ENCODE assay signal across 9 cellular contexts in the genomic region with DNA sequence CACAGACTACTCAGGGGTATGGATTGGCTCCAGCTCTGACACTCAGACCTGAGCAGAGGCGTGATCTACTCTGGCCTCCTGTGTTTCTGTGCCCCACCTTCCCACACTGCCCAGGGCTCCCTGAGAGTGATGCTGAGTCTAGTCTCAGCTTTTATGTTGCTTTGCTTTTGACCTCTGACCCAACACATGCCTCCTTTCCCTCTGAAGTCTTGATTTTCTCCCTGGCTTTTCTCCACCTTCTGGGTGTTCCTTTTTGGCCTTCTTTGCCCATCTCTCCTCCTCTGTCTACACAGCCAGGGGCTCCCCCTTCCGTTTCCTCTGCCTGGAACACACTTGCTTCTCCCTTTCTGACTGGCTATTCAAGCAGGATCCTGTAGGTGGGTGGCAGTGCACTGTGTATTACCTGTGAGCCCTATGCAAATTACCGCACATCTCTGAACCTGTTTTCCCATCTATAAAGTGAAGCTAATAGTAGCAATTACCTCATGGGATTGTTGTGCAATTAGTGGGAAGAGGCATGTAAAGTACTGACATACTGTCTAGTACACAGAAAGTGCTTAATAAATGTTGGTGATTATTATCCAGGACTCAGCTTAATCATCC. TPM values are rescaled to one million over a fixed set of nuclear protein-coding genes. Genes with fewer than 3 reads are reported as not detected.
A peak's percentile ranks its signal among the peaks of the same experiment; 100 is the strongest.
DNase-seq lines count a peak whose midpoint lies in the region; ATAC-seq and TF ChIP-seq lines count a peak whose summit lies in the region.
"Had no signal": no experiment of that assay in that cellular context is flagged by ENCODE, and none has a peak within 500 bp of the region (broad histone marks: within the 10 kb centered on the region; RNA-seq: fewer than 3 reads in every experiment).

No MANE protein-coding gene starts in this region.

- DNase-seq in GM23248 = peak; percentile 34
- no peak for DNase-seq in RWPE1 (ENCODE audit: low spot score)
- DNase-seq in esophagus muscularis mucosa (ENCODE audit: extremely low spot score) = no peak
- DNase-seq in smooth muscle cell (lab: John Stamatoyannopoulos, UW; ENCODE audit: unreplicated experiment) = no peak
- DNase-seq in AG08395 (ENCODE audit: low spot score) = no peak
- DNase-seq in BE2C = no peak

- H3K27me3 ChIP-seq in GM23248 (replicated peaks; ENCODE audit: insufficient read depth) (no peaks in the 10 kb centered on the region), esophagus muscularis mucosa (no peaks in the 10 kb centered on the region), smooth muscle cell (ENCODE audit: low read depth) (no peaks in the 10 kb centered on the region), BE2C (no peaks in the 10 kb centered on the region)

- H3K4me1 ChIP-seq in GM23248 (ENCODE audit: insufficient read depth) = peaks cover 13% of the 10 kb centered on the region
- H3K4me1 ChIP-seq in esophagus muscularis mucosa = peaks cover 27 to 37% (median 35%) of the 10 kb centered on the region in 4 donors
- H3K4me1 ChIP-seq in smooth muscle cell (ENCODE audit: low read depth) = peaks cover 9% of the 10 kb centered on the region
- H3K4me1 ChIP-seq in BE2C = peaks cover 11% of the 10 kb centered on the region

- no peak overlapping the region for H3K4me2 ChIP-seq in GM23248 (ENCODE audit: unreplicated experiment)
- peak overlapping the region; percentile 38 for H3K4me2 ChIP-seq in smooth muscle cell

- in situ Hi-C loops in GM23248 (cut with MboI) = loop anchor here (5.0 to 10.0 kb wide), 2 partner anchors 36 to 129 kb away; no protein-coding TSS in a partner anchor

- intact Hi-C loops in esophagus muscularis mucosa (cut with DNase I) = loop anchor here (1.0 to 5.0 kb wide), 2 partner anchors 34 to 116 kb away; a partner anchor contains a TSS

- TF ChIP-seq POLR2A in esophagus muscularis mucosa (IDR thresholded peaks at IDR 0.05; ENCODE audit: low read depth) = no peak

- H3K9me3 ChIP-seq in GM23248 (ENCODE audit: low read depth) (no peaks in the 10 kb centered on the region), esophagus muscularis mucosa (no peaks in the 10 kb centered on the region), smooth muscle cell (replicated peaks; ENCODE audit: low read depth) (no peaks in the 10 kb centered on the region), BE2C (no peaks in the 10 kb centered on the region)

- 78 to 94% methylated on average over 3 of the region's 3 CpGs for WGBS in GM23248 (ENCODE audit: low coverage in 1 of 2, low lambda C conversion rate in 2 of 2, missing lambda C conversion rate in 2 of 2), 2 experiments
- WGBS in esophagus muscularis mucosa = 66% methylated on average over 3 of the region's 3 CpGs
- 87% methylated on average over 3 of the region's 3 CpGs for WGBS in smooth muscle cell (ENCODE audit: low lambda C conversion rate)

- ATAC-seq in GM18519 (IDR thresholded peaks at IDR 0.05; ENCODE audit: low FRiP score, unreplicated experiment) (no peak), HG02571 (IDR thresholded peaks at IDR 0.05; ENCODE audit: unreplicated experiment) (no peak)

- H3K79me2 ChIP-seq in GM23248 (ENCODE audit: insufficient read depth) (peaks cover 14% of the 10 kb centered on the region; the same call in 1 of the 2 replicates), smooth muscle cell (ENCODE audit: low read depth) (peaks cover 53% of the 10 kb centered on the region)

- H3F3A ChIP-seq in GM23248 (ENCODE audit: insufficient read depth) = peaks cover 7% of the 10 kb centered on the region; the same call in 1 of the 2 replicates
- peaks cover 12% of the 10 kb centered on the region for H3F3A ChIP-seq in smooth muscle cell (ENCODE audit: low read depth)

- POLR2A ChIA-PET in RWPE1 (lab: Yijun Ruan, JAX; ENCODE audit: low non-redundant PET) = interaction anchor here (0.6 kb wide), 1 partner anchor 31 kb away, joined by 7 read pairs; no protein-coding TSS in a partner anchor

- H3K9me2 ChIP-seq in GM23248 (ENCODE audit: insufficient read depth) = no peaks in the 10 kb centered on the region

- TF ChIP-seq EP300 in esophagus muscularis mucosa (IDR thresholded peaks at IDR 0.05) = no peak

- TF ChIP-seq CTCF in RWPE1 (conservative IDR thresholded peaks at IDR 0.05; ENCODE audit: low read depth) = no peak
- TF ChIP-seq CTCF in esophagus muscularis mucosa (IDR thresholded peaks at IDR 0.05) = no peak
- no peak for TF ChIP-seq CTCF in smooth muscle cell (IDR thresholded peaks at IDR 0.05; ENCODE audit: borderline replicate concordance, insufficient read depth, poor library complexity, severe bottlenecking)
- no peak for TF ChIP-seq CTCF in BE2C (IDR thresholded peaks at IDR 0.05; ENCODE audit: low read depth, low read length)

- H3K36me3 ChIP-seq in GM23248 (ENCODE audit: low read depth) = no peaks in the 10 kb centered on the region
- H3K36me3 ChIP-seq in esophagus muscularis mucosa = no peaks in the 10 kb centered on the region
- no peaks in the 10 kb centered on the region for H3K36me3 ChIP-seq in smooth muscle cell (ENCODE audit: low read depth)
- peaks cover 6% of the 10 kb centered on the region for H3K36me3 ChIP-seq in BE2C

- H3K27ac ChIP-seq in GM23248 (peak overlapping the region; percentile 82), RWPE1 (peak overlapping the region; percentile 77), esophagus muscularis mucosa (replicated peaks in 1 of 4) (peak overlapping the region; percentile 78 to 86 (median 84)), smooth muscle cell (ENCODE audit: low read depth) (peak overlapping the region; percentile 96)

- H3K4me3 ChIP-seq in GM23248 = no peak overlapping the region
- no peak overlapping the region for H3K4me3 ChIP-seq in esophagus muscularis mucosa
- H3K4me3 ChIP-seq in smooth muscle cell = no peak overlapping the region
- no peak overlapping the region for H3K4me3 ChIP-seq in BE2C (ENCODE audit: low read depth, low read length)

- H3K9ac ChIP-seq in GM23248 (peak overlapping the region; percentile 81; the same call in 1 of the 2 replicates), smooth muscle cell (ENCODE audit: low read depth) (peak overlapping the region; percentile 84)

- no peak overlapping the region for H2AFZ ChIP-seq in GM23248
- no peak overlapping the region for H2AFZ ChIP-seq in smooth muscle cell (ENCODE audit: low read depth)

- CTCF ChIA-PET in RWPE1 (lab: Yijun Ruan, JAX) = interaction anchor here (0.5 to 3.1 kb wide), 23 partner anchors 9 to 1034 kb away, joined by 3 to 57 read pairs (median 5); a partner anchor contains a TSS

- H4K20me1 ChIP-seq in GM23248 (ENCODE audit: insufficient read depth) = no peaks in the 10 kb centered on the region
- peaks cover 5% of the 10 kb centered on the region for H4K20me1 ChIP-seq in smooth muscle cell (ENCODE audit: low read depth)

RNA-seq across cellular contexts. Expression of a gene that starts 13.7 kb away (rescaled TPM):
- total RNA-seq in GM23248 (2014; rRNA removed; shearing (Covaris generic)) = 0.13 and 0.22 TPM in 2 replicates
- polyA plus RNA-seq in GM23248 (2016; fragmentation: Nextera tagmentation; extraction: Ambion mirVana) (0.05 TPM in 2 replicates), smooth muscle cell (10.5 and 11.0 TPM in 2 replicates)
- total RNA-seq in esophagus muscularis mucosa (1 to 10 TPM in 1 of 4 donors, under 1 TPM in 3; under 0.01 to 1.6 (median 0.66) TPM), smooth muscle cell (13.5 and 13.8 TPM in 2 replicates)
- polyA plus RNA-seq in BE2C (2012; ENCODE audit: insufficient read depth, insufficient read length, low read depth) = 66.0 TPM

RNA-seq across cellular contexts. Expression of a gene that starts 18.5 kb away (rescaled TPM):
- 1,219 and 1,322 TPM in 2 replicates for total RNA-seq in GM23248 (2014; rRNA removed; shearing (Covaris generic))
- 1,230 and 1,270 TPM in 2 replicates for polyA plus RNA-seq in GM23248 (2016; fragmentation: Nextera tagmentation; extraction: Ambion mirVana)
- 100 to 1,000 TPM; 311 to 589 (median 380) TPM for total RNA-seq in esophagus muscularis mucosa
- 237 and 256 TPM in 2 replicates for total RNA-seq in smooth muscle cell
- polyA plus RNA-seq in smooth muscle cell = 626 and 674 TPM in 2 replicates
- polyA plus RNA-seq in BE2C (2012; ENCODE audit: insufficient read depth, insufficient read length, low read depth) = 312 TPM

RNA-seq across cellular contexts. Expression of a gene that starts 35.0 kb away (rescaled TPM):
- not detected in 2 replicates for total RNA-seq in GM23248 (2014; rRNA removed; shearing (Covaris generic))
- polyA plus RNA-seq in GM23248 (2016; fragmentation: Nextera tagmentation; extraction: Ambion mirVana) (not detected in 2 replicates), smooth muscle cell (8.9 and 53.5 TPM in 2 replicates)
- total RNA-seq in esophagus muscularis mucosa (not detected), smooth muscle cell (16.8 and 27.1 TPM in 2 replicates)
- polyA plus RNA-seq in BE2C (2012; ENCODE audit: insufficient read depth, insufficient read length, low read depth) = 0.62 TPM
- total RNA-seq: fibroblast of villous mesenchyme had no signal

RNA-seq across cellular contexts. Expression of a gene that starts 41.4 kb away (rescaled TPM):
- total RNA-seq in GM23248 (2014; rRNA removed; shearing (Covaris generic)) = 41.3 and 52.7 TPM in 2 replicates
- polyA plus RNA-seq in GM23248 (2016; fragmentation: Nextera tagmentation; extraction: Ambion mirVana) (140 and 143 TPM in 2 replicates), smooth muscle cell (146 and 156 TPM in 2 replicates)
- total RNA-seq in esophagus muscularis mucosa (100 to 1,000 TPM in 1 of 4 donors, 10 to 100 TPM in 3; 59.3 to 106 (median 75.5) TPM), smooth muscle cell (32.2 and 55.1 TPM in 2 replicates)
- 192 TPM for polyA plus RNA-seq in BE2C (2012; ENCODE audit: insufficient read depth, insufficient read length, low read depth)

RNA-seq across cellular contexts. Expression of a gene that starts 42.4 kb away (rescaled TPM):
- 18.4 and 19.0 TPM in 2 replicates for total RNA-seq in GM23248 (2014; rRNA removed; shearing (Covaris generic))
- 9.9 and 10.6 TPM in 2 replicates for polyA plus RNA-seq in GM23248 (2016; fragmentation: Nextera tagmentation; extraction: Ambion mirVana)
- 10 to 100 TPM; 17.4 to 33.3 (median 26.0) TPM for total RNA-seq in esophagus muscularis mucosa
- 18.1 and 18.8 TPM in 2 replicates for total RNA-seq in smooth muscle cell
- 19.4 and 23.3 TPM in 2 replicates for polyA plus RNA-seq in smooth muscle cell
- polyA plus RNA-seq in BE2C (2012; ENCODE audit: insufficient read depth, insufficient read length, low read depth) = 49.7 TPM

Comparison
In these comparisons a context has a peak if more than half of its experiments do, and no peak if none do; other contexts are left out.
1. RNA of a gene that starts 35.0 kb away (total RNA-seq): 16.8 to 27.1 TPM in smooth muscle cell; not detected in esophagus muscularis mucosa and not detected in GM23248; every median in the first group is over 10 times any median in the second.
2. Peak in every context shown above with its lines, with median percentiles within 50 percentile points of each other: H3K27ac ChIP-seq.